ENCODE assay signal across 7 cellular contexts in the genomic region with DNA sequence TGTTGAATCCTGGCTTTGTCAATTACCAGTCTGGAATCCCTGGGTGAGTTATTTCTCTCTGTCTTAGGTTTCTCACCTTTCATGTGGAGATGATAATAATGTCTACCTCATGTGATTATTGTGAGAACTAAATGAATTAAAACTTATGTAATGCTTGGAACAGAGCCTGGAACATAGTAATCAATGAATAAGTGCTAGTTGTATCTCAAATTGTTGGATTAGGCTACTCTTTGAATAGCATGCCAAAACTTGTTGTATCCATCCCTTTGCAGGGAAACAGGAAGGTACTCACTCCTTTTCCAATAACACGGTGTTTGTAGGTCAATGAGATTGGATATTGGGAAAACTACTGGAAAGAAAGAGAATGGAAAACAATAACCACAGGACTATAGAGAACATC.
"Had no signal": no experiment of that assay in that cellular context is flagged by ENCODE, and none has a peak within 500 bp of the region (broad histone marks: within the 10 kb centered on the region; RNA-seq: fewer than 3 reads in every experiment).

No MANE protein-coding gene starts in this region.

- H3K27ac ChIP-seq: HL-60 had no signal

- H3K27me3 Mint-ChIP-seq: IgD-negative memory B cell had no signal

- FAIRE-seq: HepG2, HTR-8/SVneo, K562 had no signal

- ATAC-seq: HepG2, K562 had no signal

- H3K36me3 Mint-ChIP-seq: IgD-negative memory B cell had no signal

- DNase-seq: IMR-90, KBM-7 had no signal

- H3K4me3 ChIP-seq: K562 had no signal

- H3K4me3 Mint-ChIP-seq: IgD-negative memory B cell had no signal
